Comparison of ENCODE assay signal across 29 cellular contexts in the genomic region with DNA sequence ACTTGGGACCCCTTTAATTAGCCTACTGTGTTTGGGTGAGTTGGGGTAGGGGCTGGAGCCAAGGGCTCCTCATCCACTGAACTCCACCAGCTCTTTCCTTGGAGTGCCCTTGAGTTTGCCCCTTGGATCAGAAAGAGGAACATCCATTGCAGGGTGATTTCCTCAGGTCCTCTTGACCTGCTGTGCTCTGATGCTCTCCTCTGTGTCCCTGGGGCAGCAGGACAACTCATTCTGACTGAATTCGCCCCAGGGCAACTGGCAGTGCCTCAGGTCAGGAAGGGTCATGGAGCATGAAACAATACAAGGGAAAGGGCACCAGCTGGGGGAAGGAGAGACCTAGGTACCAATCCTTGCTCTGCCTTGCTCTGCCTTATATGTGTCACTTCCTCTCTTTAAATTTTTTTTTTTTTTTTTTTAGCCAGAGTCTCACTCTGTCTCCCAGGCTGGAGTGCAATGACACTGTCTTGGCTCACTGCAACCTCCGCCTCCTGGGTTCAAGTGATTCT. TPM values are rescaled to one million over a fixed set of nuclear protein-coding genes. Genes with fewer than 3 reads are reported as not detected.
A peak's percentile ranks its signal among the peaks of the same experiment; 100 is the strongest.
DNase-seq lines count a peak whose midpoint lies in the region; ATAC-seq and TF ChIP-seq lines count a peak whose summit lies in the region.
"Had no signal": no experiment of that assay in that cellular context is flagged by ENCODE, and none has a peak within 500 bp of the region (broad histone marks: within the 10 kb centered on the region; RNA-seq: fewer than 3 reads in every experiment).

No MANE protein-coding gene starts in this region.

- no peaks in the 10 kb centered on the region for H3K9me3 ChIP-seq in RWPE2 (ENCODE audit: severe bottlenecking)
- no peaks in the 10 kb centered on the region for H3K9me3 ChIP-seq in spleen
- H3K9me3 ChIP-seq: BLaER1 treated with 17β-estradiol and CSF1 and Interleukin-3, amounts not matched to agents 10 nM and 100 nM; gastrocnemius medialis; upper lobe of right lung had no signal

- DNase-seq in EL (peak; percentile 49), HT1080 (ENCODE audit: low read depth) (peak; percentile 36), RWPE2 (ENCODE audit: low spot score) (no peak), kidney tubule cell (ENCODE audit: low spot score) (peak; percentile 58), spleen (no peak), NAMALWA (ENCODE audit: low spot score) (no peak), GM13977 (ENCODE audit: low spot score) (no peak)
- DNase-seq: activated B cell treated with CpG ODN at 0.5 μM for 24 hours; activated CD8-positive, alpha-beta memory T cell treated with anti-CD3 and anti-CD28 coated beads, Interleukin-2, amount 50 U/mL, for 4 hours; aorta; central memory CD4-positive, alpha-beta T cell; COR-L47; dermis blood vessel endothelial cell; DMS79; gastrocnemius medialis; left colon; mammary epithelial cell; NCI-H1092; NCI-H187; NCI-H524; NK-92 treated with Interleukin-12 subunit alpha and Interleukin-12 subunit beta, amount 100 ng/mL, for 24 hours; right cardiac atrium; RPMI8226; stimulated activated CD4-positive, alpha-beta T cell treated with anti-CD3 and anti-CD28 coated beads, Interleukin-2, amount 100 ng/mL, for 48 hours; T-helper 9 cell; upper lobe of right lung had no signal

- H3K27ac ChIP-seq in RWPE2 (ENCODE audit: poor library complexity, severe bottlenecking) = peak overlapping the region; percentile 22
- no peak overlapping the region for H3K27ac ChIP-seq in spleen
- H3K27ac ChIP-seq: BLaER1 treated with 17β-estradiol and CSF1 and Interleukin-3, amounts not matched to agents 10 nM and 100 nM; gastrocnemius medialis; KMS-11; upper lobe of right lung had no signal

- H3K27me3 ChIP-seq in RWPE2 (ENCODE audit: insufficient read depth, poor library complexity, severe bottlenecking) (no peaks in the 10 kb centered on the region), spleen (replicated peaks in 1 of 7) (no peaks in the 10 kb centered on the region)
- H3K27me3 ChIP-seq: BLaER1 treated with 17β-estradiol and CSF1 and Interleukin-3, amounts not matched to agents 10 nM and 100 nM; gastrocnemius medialis; upper lobe of right lung had no signal

- peaks cover 15% of the 10 kb centered on the region for H3K4me1 ChIP-seq in RWPE2 (ENCODE audit: insufficient read depth, poor library complexity, severe bottlenecking)
- peaks cover 0 to 5% (median 0%) of the 10 kb centered on the region in 6 donors for H3K4me1 ChIP-seq in spleen
- H3K4me1 ChIP-seq: gastrocnemius medialis, upper lobe of right lung had no signal

- H3K4me3 ChIP-seq in RWPE2 (ENCODE audit: severe bottlenecking) (no peak overlapping the region), spleen (no peak overlapping the region)
- H3K4me3 ChIP-seq: BLaER1 treated with 17β-estradiol and CSF1 and Interleukin-3, amounts not matched to agents 10 nM and 100 nM; gastrocnemius medialis; upper lobe of right lung had no signal

- intact Hi-C loops in spleen (cut with DNase I; ENCODE audit: low total_unique reads) = no loop called here

- TF ChIP-seq CTCF in RWPE2 (IDR thresholded peaks at IDR 0.05; ENCODE audit: poor library complexity, severe bottlenecking) = no peak
- TF ChIP-seq CTCF in spleen (IDR thresholded peaks at IDR 0.05 in 8 of 11, conservative IDR thresholded peaks at IDR 0.05 in 3 of 11) = no peak
- no peak for TF ChIP-seq CTCF in GM13977 (IDR thresholded peaks at IDR 0.05; ENCODE audit: extremely low read depth, insufficient read depth, missing control alignments)

- no peak for ATAC-seq in RWPE2 (ENCODE audit: low read depth)
- ATAC-seq: gastrocnemius medialis, left colon, right cardiac atrium had no signal

- H3K36me3 ChIP-seq in RWPE2 (ENCODE audit: low read depth) = no peaks in the 10 kb centered on the region
- H3K36me3 ChIP-seq in spleen = no peaks in the 10 kb centered on the region
- H3K36me3 ChIP-seq: BLaER1 treated with 17β-estradiol and CSF1 and Interleukin-3, amounts not matched to agents 10 nM and 100 nM; gastrocnemius medialis; upper lobe of right lung had no signal

- in situ Hi-C loops in GM13977 (cut with MboI; ENCODE audit: low pct_unique_long_range_greater_than_20kb, low sequenced_read_pairs, unreplicated experiment) = no loop called here

- 80 to 100% (median 88%) methylated on average over 2 of the region's 2 CpGs for WGBS in spleen, 5 donors

- no peak for TF ChIP-seq POLR2A in spleen (IDR thresholded peaks at IDR 0.05)

RNA-seq across cellular contexts. Expression of a gene that starts 47.8 kb away (rescaled TPM):
- 0.07 and 0.18 TPM in 2 replicates for total RNA-seq in HT1080 (2014; rRNA removed; shearing (Covaris generic))
- 0.05 and 0.07 TPM in 2 replicates for polyA plus RNA-seq in HT1080 (2015; cell fraction: cytosol; rRNA removed)
- polyA plus RNA-seq in HT1080 (2015; cell fraction: nucleus; rRNA removed) = 0.10 and 0.27 TPM in 2 replicates
- total RNA-seq in spleen = 1 to 10 TPM in 1 of 7 donors, under 1 TPM in 6; 0.26 to 1.1 (median 0.51) TPM
- under 1 TPM; 0.02 to 0.06 (median 0.03) TPM for polyA plus RNA-seq in spleen
- polyA plus RNA-seq: AG04450 had no signal

Comparison
In these comparisons a context has a peak if more than half of its experiments do, and no peak if none do; other contexts are left out.
1. DNase-seq: peak in EL (single experiment), HT1080 (single experiment) and kidney tubule cell (single experiment); none in RWPE2 (single experiment), spleen (single experiment), NAMALWA (single experiment) and GM13977 (single experiment).